Comparison of ENCODE assay signal across 1 cellular context in the genomic region with DNA sequence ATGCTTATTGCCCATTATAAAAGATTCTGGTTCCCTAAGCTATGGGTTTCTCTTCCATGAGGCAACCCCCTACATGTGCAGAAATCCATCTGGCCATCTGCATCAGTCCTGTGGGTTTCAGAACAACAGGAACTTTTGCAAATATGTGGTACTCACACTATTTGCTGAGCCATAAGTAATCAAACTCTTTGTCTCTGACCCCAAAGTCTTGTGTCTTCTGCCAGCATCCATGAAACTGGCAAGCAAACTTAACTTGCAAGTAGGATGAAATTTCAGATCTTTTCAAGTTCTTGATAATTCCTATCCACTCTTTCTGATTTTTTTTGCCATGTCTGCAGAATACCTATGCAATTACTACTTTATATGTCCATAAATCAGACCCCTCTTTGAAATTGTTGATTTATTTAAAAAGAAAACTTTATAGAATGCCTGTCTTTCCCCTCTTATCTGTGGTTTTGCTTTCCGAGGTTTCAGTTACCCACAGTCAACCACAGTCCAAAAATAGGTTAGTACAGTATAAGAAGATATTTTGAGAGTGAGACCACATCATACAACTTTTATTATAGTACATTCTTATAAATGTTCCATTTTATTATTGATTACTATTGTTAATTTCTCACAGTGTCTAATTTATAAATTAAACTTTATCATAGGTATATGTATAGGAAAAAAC.
TF ChIP-seq lines count a peak whose summit lies in the region.

No MANE protein-coding gene starts in this region.

TF ChIP-seq in GM23338, 12 proteins besides CTCF, POLR2A, EP300 and RAD21 (continued from another document):
- TF ChIP-seq EZH2phosphoT487 (IDR thresholded peaks at IDR 0.05; ENCODE audit: unreplicated experiment) (no peak), CREB1 (CRISPR knock-in tag; IDR thresholded peaks at IDR 0.05; ENCODE audit: low read depth) (no peak), POLR2AphosphoS5 (IDR thresholded peaks at IDR 0.05; ENCODE audit: low read depth) (no peak), ZNF331 (CRISPR knock-in tag; IDR thresholded peaks at IDR 0.05; ENCODE audit: low read depth) (no peak)
- TF ChIP-seq, protein P1, sequence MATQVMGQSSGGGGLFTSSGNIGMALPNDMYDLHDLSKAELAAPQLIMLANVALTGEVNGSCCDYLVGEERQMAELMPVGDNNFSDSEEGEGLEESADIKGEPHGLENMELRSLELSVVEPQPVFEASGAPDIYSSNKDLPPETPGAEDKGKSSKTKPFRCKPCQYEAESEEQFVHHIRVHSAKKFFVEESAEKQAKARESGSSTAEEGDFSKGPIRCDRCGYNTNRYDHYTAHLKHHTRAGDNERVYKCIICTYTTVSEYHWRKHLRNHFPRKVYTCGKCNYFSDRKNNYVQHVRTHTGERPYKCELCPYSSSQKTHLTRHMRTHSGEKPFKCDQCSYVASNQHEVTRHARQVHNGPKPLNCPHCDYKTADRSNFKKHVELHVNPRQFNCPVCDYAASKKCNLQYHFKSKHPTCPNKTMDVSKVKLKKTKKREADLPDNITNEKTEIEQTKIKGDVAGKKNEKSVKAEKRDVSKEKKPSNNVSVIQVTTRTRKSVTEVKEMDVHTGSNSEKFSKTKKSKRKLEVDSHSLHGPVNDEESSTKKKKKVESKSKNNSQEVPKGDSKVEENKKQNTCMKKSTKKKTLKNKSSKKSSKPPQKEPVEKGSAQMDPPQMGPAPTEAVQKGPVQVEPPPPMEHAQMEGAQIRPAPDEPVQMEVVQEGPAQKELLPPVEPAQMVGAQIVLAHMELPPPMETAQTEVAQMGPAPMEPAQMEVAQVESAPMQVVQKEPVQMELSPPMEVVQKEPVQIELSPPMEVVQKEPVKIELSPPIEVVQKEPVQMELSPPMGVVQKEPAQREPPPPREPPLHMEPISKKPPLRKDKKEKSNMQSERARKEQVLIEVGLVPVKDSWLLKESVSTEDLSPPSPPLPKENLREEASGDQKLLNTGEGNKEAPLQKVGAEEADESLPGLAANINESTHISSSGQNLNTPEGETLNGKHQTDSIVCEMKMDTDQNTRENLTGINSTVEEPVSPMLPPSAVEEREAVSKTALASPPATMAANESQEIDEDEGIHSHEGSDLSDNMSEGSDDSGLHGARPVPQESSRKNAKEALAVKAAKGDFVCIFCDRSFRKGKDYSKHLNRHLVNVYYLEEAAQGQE (IDR thresholded peaks at IDR 0.05; ENCODE audit: unreplicated experiment) = no peak
- TF ChIP-seq, protein P2, sequence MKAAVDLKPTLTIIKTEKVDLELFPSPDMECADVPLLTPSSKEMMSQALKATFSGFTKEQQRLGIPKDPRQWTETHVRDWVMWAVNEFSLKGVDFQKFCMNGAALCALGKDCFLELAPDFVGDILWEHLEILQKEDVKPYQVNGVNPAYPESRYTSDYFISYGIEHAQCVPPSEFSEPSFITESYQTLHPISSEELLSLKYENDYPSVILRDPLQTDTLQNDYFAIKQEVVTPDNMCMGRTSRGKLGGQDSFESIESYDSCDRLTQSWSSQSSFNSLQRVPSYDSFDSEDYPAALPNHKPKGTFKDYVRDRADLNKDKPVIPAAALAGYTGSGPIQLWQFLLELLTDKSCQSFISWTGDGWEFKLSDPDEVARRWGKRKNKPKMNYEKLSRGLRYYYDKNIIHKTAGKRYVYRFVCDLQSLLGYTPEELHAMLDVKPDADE (IDR thresholded peaks at IDR 0.05) = no peak
